ENCODE assay signal across 13 cellular contexts in the genomic region with DNA sequence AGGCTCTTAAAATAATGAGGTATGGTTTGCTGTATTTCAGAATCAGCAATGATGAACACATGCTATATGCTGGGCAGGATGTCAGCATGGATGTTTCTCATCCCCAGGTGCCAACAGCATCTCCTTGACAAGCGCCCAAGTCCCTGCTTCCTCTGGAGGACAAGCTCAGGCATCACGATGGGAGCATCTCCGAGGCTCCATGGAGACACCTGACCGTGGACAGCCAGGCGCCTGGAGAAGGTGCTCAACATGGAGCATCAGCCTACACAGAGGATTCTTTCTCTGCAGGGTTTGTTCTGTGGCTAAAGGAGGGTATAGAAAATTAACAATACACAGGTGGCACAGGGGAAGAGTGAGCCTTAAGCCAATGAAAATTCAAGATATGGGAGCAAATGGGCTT.
A peak's percentile ranks its signal among the peaks of the same experiment; 100 is the strongest.
DNase-seq lines count a peak whose midpoint lies in the region; ATAC-seq lines count a peak whose summit lies in the region.
"Had no signal": no experiment of that assay in that cellular context is flagged by ENCODE, and none has a peak within 500 bp of the region (broad histone marks: within the 10 kb centered on the region; RNA-seq: fewer than 3 reads in every experiment).

No MANE protein-coding gene starts in this region.

- H3K27ac Mint-ChIP-seq in activated T-cell treated with anti-CD3 and anti-CD28 coated beads, Interleukin-2, amount 50 U/mL, for 72 hours, result peak overlapping the region; percentile 45
- peak overlapping the region; percentile 87 for H3K27ac Mint-ChIP-seq in memory B cell
- peak overlapping the region; percentile 3 for H3K27ac Mint-ChIP-seq in stimulated activated effector memory CD8-positive, alpha-beta T cell treated with anti-CD3 and anti-CD28 coated beads, Interleukin-12 subunit alpha, Interleukin-12 subunit beta, amount 100 ng/mL, for 72 hours
- H3K27ac Mint-ChIP-seq: CD4-positive, alpha-beta T cell had no signal

- DNase-seq in activated T-cell treated with anti-CD3 and anti-CD28 coated beads, Interleukin-2, amount 50 U/mL, for 72 hours, result no peak
- DNase-seq in activated T-cell treated with anti-CD3 and anti-CD28 coated beads, Interleukin-2, amount 50 U/mL, for 48 hours, result no peak
- no peak for DNase-seq in memory B cell (ENCODE audit: low spot score in 2 of 2)
- DNase-seq in stimulated activated effector memory CD8-positive, alpha-beta T cell treated with anti-CD3 and anti-CD28 coated beads, Interleukin-12 subunit alpha, Interleukin-12 subunit beta, amount 100 ng/mL, for 72 hours (ENCODE audit: low spot score in 2 of 2), result no peak
- DNase-seq in stimulated activated CD8-positive, alpha-beta memory T cell treated with anti-CD3 and anti-CD28 coated beads, Interleukin-4, amount 100 ng/mL, for 48 hours, result no peak
- DNase-seq: Caco-2; CD4-positive, alpha-beta T cell; GOT3; H7; IMR-90 had no signal

- peaks cover 5 to 6% of the 10 kb centered on the region in 2 donors for H3K36me3 Mint-ChIP-seq in activated T-cell treated with anti-CD3 and anti-CD28 coated beads, Interleukin-2, amount 50 U/mL, for 72 hours (ENCODE audit: insufficient read depth in 2 of 2)
- H3K36me3 Mint-ChIP-seq in memory B cell, result peaks cover 41% of the 10 kb centered on the region
- peaks cover 29% of the 10 kb centered on the region for H3K36me3 Mint-ChIP-seq in stimulated activated effector memory CD8-positive, alpha-beta T cell treated with anti-CD3 and anti-CD28 coated beads, Interleukin-12 subunit alpha, Interleukin-12 subunit beta, amount 100 ng/mL, for 72 hours

- H3K9me3 Mint-ChIP-seq in activated T-cell treated with anti-CD3 and anti-CD28 coated beads, Interleukin-2, amount 50 U/mL, for 72 hours, result peaks cover 0 to 2% of the 10 kb centered on the region in 2 donors
- H3K9me3 Mint-ChIP-seq in memory B cell, result no peaks in the 10 kb centered on the region
- no peaks in the 10 kb centered on the region for H3K9me3 Mint-ChIP-seq in stimulated activated effector memory CD8-positive, alpha-beta T cell treated with anti-CD3 and anti-CD28 coated beads, Interleukin-12 subunit alpha, Interleukin-12 subunit beta, amount 100 ng/mL, for 72 hours
- H3K9me3 Mint-ChIP-seq: CD4-positive, alpha-beta T cell had no signal

- H3K27me3 Mint-ChIP-seq in activated T-cell treated with anti-CD3 and anti-CD28 coated beads, Interleukin-2, amount 50 U/mL, for 72 hours (ENCODE audit: low read depth), result no peaks in the 10 kb centered on the region
- no peaks in the 10 kb centered on the region for H3K27me3 Mint-ChIP-seq in memory B cell
- H3K27me3 Mint-ChIP-seq: CD4-positive, alpha-beta T cell had no signal

- no peak overlapping the region for H3K4me3 Mint-ChIP-seq in activated T-cell treated with anti-CD3 and anti-CD28 coated beads, Interleukin-2, amount 50 U/mL, for 72 hours
- H3K4me3 Mint-ChIP-seq in memory B cell, result no peak overlapping the region
- no peak overlapping the region for H3K4me3 Mint-ChIP-seq in stimulated activated effector memory CD8-positive, alpha-beta T cell treated with anti-CD3 and anti-CD28 coated beads, Interleukin-12 subunit alpha, Interleukin-12 subunit beta, amount 100 ng/mL, for 72 hours
- H3K4me3 Mint-ChIP-seq: CD4-positive, alpha-beta T cell had no signal

- peaks cover 14% of the 10 kb centered on the region for H3K4me1 Mint-ChIP-seq in activated T-cell treated with anti-CD3 and anti-CD28 coated beads, Interleukin-2, amount 50 U/mL, for 72 hours (ENCODE audit: low read depth)
- H3K4me1 Mint-ChIP-seq in memory B cell, result peaks cover 9% of the 10 kb centered on the region
- H3K4me1 Mint-ChIP-seq in stimulated activated effector memory CD8-positive, alpha-beta T cell treated with anti-CD3 and anti-CD28 coated beads, Interleukin-12 subunit alpha, Interleukin-12 subunit beta, amount 100 ng/mL, for 72 hours, result peaks cover 23% of the 10 kb centered on the region

- no peak for ATAC-seq in activated T-cell treated with anti-CD3 and anti-CD28 coated beads, Interleukin-2, amount 50 U/mL, for 72 hours (replicated peaks in 1 of 2)
- ATAC-seq in memory B cell (ENCODE audit: low read depth) (no peak), GM18519 (IDR thresholded peaks at IDR 0.05; ENCODE audit: low FRiP score, unreplicated experiment) (no peak), GM21737 (IDR thresholded peaks at IDR 0.05; ENCODE audit: unreplicated experiment) (no peak)
- no peak for ATAC-seq in stimulated activated effector memory CD8-positive, alpha-beta T cell treated with anti-CD3 and anti-CD28 coated beads, Interleukin-12 subunit alpha, Interleukin-12 subunit beta, amount 100 ng/mL, for 72 hours
- ATAC-seq: HCT116 had no signal

Comparison
In these comparisons a context has a peak if more than half of its experiments do, and no peak if none do; other contexts are left out.
1. H3K27ac Mint-ChIP-seq: peak in every context shown above with its lines; median percentile 87 in memory B cell; 45 in activated T-cell treated with anti-CD3 and anti-CD28 coated beads, Interleukin-2, amount 50 U/mL, for 72 hours; 3 in stimulated activated effector memory CD8-positive, alpha-beta T cell treated with anti-CD3 and anti-CD28 coated beads, Interleukin-12 subunit alpha, Interleukin-12 subunit beta, amount 100 ng/mL, for 72 hours.